8 cellular contexts compared by ENCODE assay signal in the genomic region with DNA sequence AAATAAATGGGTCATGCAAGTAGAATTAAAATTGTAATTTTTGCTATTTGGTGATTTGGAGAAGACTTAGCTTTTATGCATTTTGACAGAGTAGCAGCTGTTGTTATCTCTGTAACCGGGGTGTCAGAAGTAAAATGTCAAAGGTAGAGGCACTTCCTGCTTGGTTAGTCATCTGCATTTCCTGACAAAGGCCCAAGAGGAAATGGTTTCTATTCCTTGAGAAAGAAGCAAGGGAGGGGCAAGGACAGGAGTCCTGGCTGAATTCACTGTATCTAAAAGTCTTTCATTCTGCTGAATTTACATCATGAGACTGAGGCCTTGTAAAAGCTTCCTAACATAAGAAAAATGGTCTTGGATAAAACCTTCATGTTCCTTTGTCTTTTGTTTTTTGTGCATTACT.
DNase-seq lines count a peak whose midpoint lies in the region; ATAC-seq and TF ChIP-seq lines count a peak whose summit lies in the region.

No MANE protein-coding gene starts in this region.

- peak overlapping the region; percentile 75 for H3K27ac Mint-ChIP-seq in activated naive CD4-positive, alpha-beta T cell treated with anti-CD3 and anti-CD28 coated beads for 36 hours

- no peaks in the 10 kb centered on the region for H3K36me3 ChIP-seq in esophagus muscularis mucosa
- H3K36me3 ChIP-seq in transverse colon = no peaks in the 10 kb centered on the region

- POLR2A ChIA-PET in RWPE1 (lab: Yijun Ruan, JAX; ENCODE audit: low non-redundant PET) = no interaction called here

- peaks cover 20% of the 10 kb centered on the region for H3K4me1 Mint-ChIP-seq in activated naive CD4-positive, alpha-beta T cell treated with anti-CD3 and anti-CD28 coated beads for 36 hours (ENCODE audit: low read depth)

- H3K4me1 ChIP-seq in esophagus muscularis mucosa (peaks cover 0 to 4% (median 0%) of the 10 kb centered on the region in 4 donors), transverse colon (peaks cover 0 to 5% (median 0%) of the 10 kb centered on the region in 4 donors)

- H3K4me3 ChIP-seq in esophagus muscularis mucosa (no peak overlapping the region), transverse colon (no peak overlapping the region)

- TF ChIP-seq EP300 in esophagus muscularis mucosa (IDR thresholded peaks at IDR 0.05) (no peak), transverse colon (IDR thresholded peaks at IDR 0.05; ENCODE audit: low read depth) (no peak)

- no peak for TF ChIP-seq POLR2A in esophagus muscularis mucosa (IDR thresholded peaks at IDR 0.05; ENCODE audit: low read depth)
- no peak for TF ChIP-seq POLR2A in transverse colon (IDR thresholded peaks at IDR 0.05)

- TF ChIP-seq CTCF in RWPE1 (conservative IDR thresholded peaks at IDR 0.05; ENCODE audit: low read depth) (no peak), esophagus muscularis mucosa (IDR thresholded peaks at IDR 0.05) (no peak), transverse colon (IDR thresholded peaks at IDR 0.05) (no peak)

- intact Hi-C loops in activated naive CD4-positive, alpha-beta T cell treated with anti-CD3 and anti-CD28 coated beads for 36 hours (cut with micrococcal nuclease) = loop anchor here (2.0 to 10.0 kb wide), 6 partner anchors 286 to 1476 kb away; a partner anchor contains a TSS
- intact Hi-C loops in esophagus muscularis mucosa (cut with DNase I) = no loop called here
- intact Hi-C loops in transverse colon (cut with DNase I; ENCODE audit: low total_unique reads) = no loop called here

- peak; percentile 60 for ATAC-seq in HG02970 (IDR thresholded peaks at IDR 0.05; ENCODE audit: low FRiP score, unreplicated experiment)
- ATAC-seq in left lobe of liver = peak; percentile 18

- H3K9me3 Mint-ChIP-seq in activated naive CD4-positive, alpha-beta T cell treated with anti-CD3 and anti-CD28 coated beads for 36 hours = no peaks in the 10 kb centered on the region

- H3K36me3 Mint-ChIP-seq in activated naive CD4-positive, alpha-beta T cell treated with anti-CD3 and anti-CD28 coated beads for 36 hours (ENCODE audit: low read depth) = no peaks in the 10 kb centered on the region

- 19% methylated on average over 1 of the region's 1 CpG for WGBS in esophagus muscularis mucosa
- 8 to 11% methylated on average over 1 of the region's 1 CpG for WGBS in transverse colon (ENCODE audit: low coverage in 1 of 2), 2 donors

- DNase-seq in activated naive CD4-positive, alpha-beta T cell treated with anti-CD3 and anti-CD28 coated beads for 36 hours = peak; percentile 7
- no peak for DNase-seq in activated naive CD4-positive, alpha-beta T cell treated with anti-CD3 and anti-CD28 coated beads, Interleukin-2, amount 50 U/mL, for 16 hours
- DNase-seq in RWPE1 (ENCODE audit: low spot score) = peak; percentile 25
- no peak for DNase-seq in left lobe of liver (ENCODE audit: low spot score)
- DNase-seq in pons (ENCODE audit: low spot score) = no peak
- no peak for DNase-seq in esophagus muscularis mucosa (ENCODE audit: extremely low spot score)
- no peak for DNase-seq in transverse colon

- no peak overlapping the region for H3K27ac ChIP-seq in RWPE1
- no peak overlapping the region for H3K27ac ChIP-seq in esophagus muscularis mucosa (replicated peaks in 1 of 4)
- peak overlapping the region in 1 of 4 donors; percentile 48 for H3K27ac ChIP-seq in transverse colon

- H3K9me3 ChIP-seq in esophagus muscularis mucosa (no peaks in the 10 kb centered on the region), transverse colon (no peaks in the 10 kb centered on the region)

- CTCF ChIA-PET in activated naive CD4-positive, alpha-beta T cell treated with anti-CD3 and anti-CD28 coated beads for 36 hours (lab: Charles Lee) = interaction anchor here (1.3 kb wide), 1 partner anchor 8 kb away, joined by 3 read pairs; no protein-coding TSS in a partner anchor
- CTCF ChIA-PET in RWPE1 (lab: Yijun Ruan, JAX) = interaction anchor here (0.6 to 0.7 kb wide), 2 partner anchors 356 to 521 kb away, joined by 3 read pairs; no protein-coding TSS in a partner anchor

- no peak overlapping the region for H3K4me3 Mint-ChIP-seq in activated naive CD4-positive, alpha-beta T cell treated with anti-CD3 and anti-CD28 coated beads for 36 hours

- in situ Hi-C loops in transverse colon (cut with MboI; ENCODE audit: low pct_ligation_motif_present in 1 of 4, low pct_unique_long_range_greater_than_20kb in 1 of 4, low sequenced_read_pairs in 3 of 4) = no loop called here

- no peaks in the 10 kb centered on the region for H3K27me3 ChIP-seq in esophagus muscularis mucosa
- no peaks in the 10 kb centered on the region for H3K27me3 ChIP-seq in transverse colon

- no peaks in the 10 kb centered on the region for H3K27me3 Mint-ChIP-seq in activated naive CD4-positive, alpha-beta T cell treated with anti-CD3 and anti-CD28 coated beads for 36 hours (ENCODE audit: low read depth)

Comparison
In these comparisons a context has a peak if more than half of its experiments do, and no peak if none do; other contexts are left out.
1. DNase-seq: peak in activated naive CD4-positive, alpha-beta T cell treated with anti-CD3 and anti-CD28 coated beads for 36 hours (single experiment) and RWPE1 (single experiment); none in activated naive CD4-positive, alpha-beta T cell treated with anti-CD3 and anti-CD28 coated beads, Interleukin-2, amount 50 U/mL, for 16 hours (single experiment), left lobe of liver (single experiment), pons (single experiment), esophagus muscularis mucosa (single experiment) and transverse colon (single experiment).